ENCODE assay signal across 10 cellular contexts in genomic region chr7:98211676-98212531, GRCh38. TPM values are rescaled to one million over a fixed set of nuclear protein-coding genes. Genes with fewer than 3 reads are reported as not detected.
A peak's percentile ranks its signal among the peaks of the same experiment; 100 is the strongest.
DNase-seq lines count a peak whose midpoint lies in the region; TF ChIP-seq lines count a peak whose summit lies in the region.
"Had no signal": no experiment of that assay in that cellular context is flagged by ENCODE, and none has a peak within 500 bp of the region (broad histone marks: within the 10 kb centered on the region; RNA-seq: fewer than 3 reads in every experiment).

No MANE protein-coding gene starts in this region.

- H3K4me1 ChIP-seq in Peyer's patch (peaks cover 0 to 15% (median 6%) of the 10 kb centered on the region in 4 donors), prostate gland (replicated peaks) (peaks cover 3% of the 10 kb centered on the region)

- H3K4me3 ChIP-seq in Peyer's patch = peak overlapping the region; percentile 14 to 63 (median 46)
- peak overlapping the region; percentile 49 for H3K4me3 ChIP-seq in epithelial cell of proximal tubule (ENCODE audit: low read depth, low read length)
- H3K4me3 ChIP-seq in prostate gland = peak overlapping the region; percentile 40 to 51
- H3K4me3 ChIP-seq: lung had no signal

- H3K36me3 ChIP-seq in Peyer's patch = peaks cover 0 to 8% (median 0%) of the 10 kb centered on the region in 3 donors
- H3K36me3 ChIP-seq in prostate gland = no peaks in the 10 kb centered on the region

- 86% methylated on average over 41 of the region's 49 CpGs for WGBS in prostate gland

- H3K9me3 ChIP-seq in Peyer's patch (no peaks in the 10 kb centered on the region), prostate gland (no peaks in the 10 kb centered on the region)

- DNase-seq in GM10266 (ENCODE audit: extremely low spot score) (peak; percentile 40), Peyer's patch (peak in 2 of 3 donors; percentile 45), epithelial cell of proximal tubule (ENCODE audit: low read depth) (no peak), prostate gland (ENCODE audit: low spot score) (no peak), SHP77 (lab: John Stamatoyannopoulos, UW) (no peak), dedifferentiated amniotic fluid mesenchymal stem cell (ENCODE audit: extremely low spot score) (no peak), epidermal melanocyte (ENCODE audit: insufficient read length, low spot score) (no peak), SIG-M5 (lab: John Stamatoyannopoulos, UW) (no peak)
- DNase-seq: activated gamma-delta T cell treated with Interleukin-2 at 50 U/mL for 16 hours had no signal

- H3K27ac ChIP-seq in Peyer's patch (peak overlapping the region in 3 of 4 donors; percentile 15 to 39 (median 17)), prostate gland (peak overlapping the region; percentile 71 to 88)

- H3K27me3 ChIP-seq in Peyer's patch (no peaks in the 10 kb centered on the region), prostate gland (replicated peaks; ENCODE audit: insufficient read depth) (no peaks in the 10 kb centered on the region)

- intact Hi-C loops in prostate gland (cut with DNase I) = no loop called here

- no peak for TF ChIP-seq POLR2A in Peyer's patch (IDR thresholded peaks at IDR 0.05)
- no peak for TF ChIP-seq POLR2A in prostate gland (IDR thresholded peaks at IDR 0.05)

- no peak for TF ChIP-seq CTCF in GM10266 (IDR thresholded peaks at IDR 0.05; ENCODE audit: control insufficient read depth, insufficient read depth, low read depth, missing control alignments)
- no peak for TF ChIP-seq CTCF in Peyer's patch (IDR thresholded peaks at IDR 0.05)
- no peak for TF ChIP-seq CTCF in epithelial cell of proximal tubule (conservative IDR thresholded peaks at IDR 0.05; ENCODE audit: low read depth, low read length)
- no peak for TF ChIP-seq CTCF in prostate gland (IDR thresholded peaks at IDR 0.05)

RNA-seq across cellular contexts. Expression of gene BHLHA15, which starts 0.7 kb away (rescaled TPM):
- total RNA-seq in Peyer's patch (1 to 10 TPM in 2 of 4 donors, not detected in 2; 1.6 to 9.9 TPM), epithelial cell of proximal tubule (1.8 and 2.7 TPM in 2 replicates), prostate gland (10 to 100 TPM; 24.6 to 90.9 TPM)

RNA-seq across cellular contexts. Expression of gene TECPR1, which starts 40.1 kb away (rescaled TPM):
- total RNA-seq in Peyer's patch = 10 to 100 TPM; 33.8 to 74.1 (median 44.1) TPM
- total RNA-seq in epithelial cell of proximal tubule = 13.2 and 16.7 TPM in 2 replicates
- total RNA-seq in prostate gland = 10 to 100 TPM; 31.4 to 62.7 TPM

Comparison
In these comparisons a context has a peak if more than half of its experiments do, and no peak if none do; other contexts are left out.
1. DNase-seq: peak in GM10266 (single experiment) and Peyer's patch (2 of 3); none in epithelial cell of proximal tubule (single experiment), prostate gland (single experiment), SHP77 (0 of 2), dedifferentiated amniotic fluid mesenchymal stem cell (single experiment), epidermal melanocyte (single experiment) and SIG-M5 (single experiment).
2. Peak in every context shown above with its lines, with median percentiles within 50 percentile points of each other: H3K4me3 ChIP-seq.